30 cellular contexts compared by ENCODE assay signal in the genomic region with DNA sequence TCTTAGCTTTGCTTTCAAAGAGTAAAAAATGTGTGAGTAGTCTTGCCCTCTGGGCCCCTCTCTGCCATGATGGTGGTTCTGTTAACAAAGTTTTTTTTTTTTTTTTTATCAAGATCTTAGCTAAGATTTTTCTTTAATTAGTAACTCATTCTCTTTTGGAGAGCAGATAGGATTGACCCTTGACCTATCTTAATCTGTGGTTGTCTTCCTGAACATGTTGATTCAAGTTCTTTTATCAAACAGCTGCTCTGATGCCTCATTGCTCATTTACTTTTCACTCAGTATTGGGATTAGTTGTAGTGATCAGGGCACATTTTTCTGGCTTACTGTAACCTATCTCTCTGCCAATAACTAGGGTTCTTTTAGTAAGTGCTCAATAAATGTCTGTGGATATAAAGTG.
DNase-seq lines count a peak whose midpoint lies in the region; ATAC-seq, FAIRE-seq and TF ChIP-seq lines count a peak whose summit lies in the region.
"Had no signal": no experiment of that assay in that cellular context is flagged by ENCODE, and none has a peak within 500 bp of the region (broad histone marks: within the 10 kb centered on the region; RNA-seq: fewer than 3 reads in every experiment).

No MANE protein-coding gene starts in this region.

- intact Hi-C loops in pancreas (cut with DNase I), result no loop called here

- ATAC-seq in pancreas (peak in 3 of 4 donors; percentile 52 to 59 (median 59)), GM21619 (IDR thresholded peaks at IDR 0.05; ENCODE audit: unreplicated experiment) (no peak)
- ATAC-seq: gastrocnemius medialis; left lung; stimulated activated effector memory CD8-positive, alpha-beta T cell treated with anti-CD3 and anti-CD28 coated beads, Interleukin-12 subunit alpha, Interleukin-12 subunit beta, amount 100 ng/mL, for 72 hours had no signal

- no peak for TF ChIP-seq CTCF in pancreas (IDR thresholded peaks at IDR 0.05)

- peak; percentile 24 for DNase-seq in HT-29 (ENCODE audit: low spot score)
- DNase-seq in amniotic epithelial cell (ENCODE audit: low read depth), result peak; percentile 18
- DNase-seq in kidney glomerular epithelial cell (lab: John Stamatoyannopoulos, UW), result peak; percentile 33
- DNase-seq in pancreas, result no peak
- DNase-seq in medulla oblongata (ENCODE audit: extremely low spot score), result no peak
- no peak for DNase-seq in globus pallidus (ENCODE audit: low spot score)
- no peak for DNase-seq in NCI-H226
- DNase-seq: activated CD4-positive, alpha-beta T cell treated with anti-CD3 and anti-CD28 coated beads for 4 hours; activated T-cell treated with anti-CD3 and anti-CD28 coated beads for 4 hours; dermis blood vessel endothelial cell; DMS79; esophagus squamous epithelium; gastrocnemius medialis; HCEC 1CT; hippocampal formation; left lung; naive B cell; NCI-H146; NCI-H446; NCI-H748 treated with DMSO at 0.1 percent for 48 hours; nucleus accumbens; T1000 had no signal

- no peaks in the 10 kb centered on the region for H3K9me3 ChIP-seq in pancreas
- H3K9me3 ChIP-seq: BLaER1, esophagus squamous epithelium, gastrocnemius medialis, left lung, prostate gland, SJSA1, tibial nerve had no signal

- H3K27me3 ChIP-seq in pancreas, result no peaks in the 10 kb centered on the region
- H3K27me3 ChIP-seq: BLaER1, esophagus squamous epithelium, gastrocnemius medialis, left lung, SJSA1, tibial nerve had no signal

- no peak for FAIRE-seq in pancreas (lab: Jason Lieb, UNC)
- FAIRE-seq: G401.6 had no signal

- H3K36me3 ChIP-seq in pancreas, result no peaks in the 10 kb centered on the region
- H3K36me3 ChIP-seq: BLaER1, esophagus squamous epithelium, gastrocnemius medialis, left lung, prostate gland, SJSA1, tibial nerve had no signal

- H3K27ac ChIP-seq in pancreas, result no peak overlapping the region
- H3K27ac ChIP-seq: BLaER1, esophagus squamous epithelium, gastrocnemius medialis, left lung, prostate gland, SJSA1, tibial nerve, VCaP had no signal

- H3K4me3 ChIP-seq in pancreas, result no peak overlapping the region
- H3K4me3 ChIP-seq: BLaER1, esophagus squamous epithelium, gastrocnemius medialis, left lung, prostate gland, SJSA1, tibial nerve had no signal

- peaks cover 0 to 6% (median 0%) of the 10 kb centered on the region in 3 donors for H3K4me1 ChIP-seq in pancreas
- H3K4me1 ChIP-seq: BLaER1, gastrocnemius medialis, prostate gland had no signal

Comparison
In these comparisons a context has a peak if more than half of its experiments do, and no peak if none do; other contexts are left out.
1. DNase-seq: peak in HT-29 (single experiment), amniotic epithelial cell (single experiment) and kidney glomerular epithelial cell (single experiment); none in pancreas (0 of 6), medulla oblongata (single experiment), globus pallidus (single experiment) and NCI-H226 (single experiment).